In the genomic region with DNA sequence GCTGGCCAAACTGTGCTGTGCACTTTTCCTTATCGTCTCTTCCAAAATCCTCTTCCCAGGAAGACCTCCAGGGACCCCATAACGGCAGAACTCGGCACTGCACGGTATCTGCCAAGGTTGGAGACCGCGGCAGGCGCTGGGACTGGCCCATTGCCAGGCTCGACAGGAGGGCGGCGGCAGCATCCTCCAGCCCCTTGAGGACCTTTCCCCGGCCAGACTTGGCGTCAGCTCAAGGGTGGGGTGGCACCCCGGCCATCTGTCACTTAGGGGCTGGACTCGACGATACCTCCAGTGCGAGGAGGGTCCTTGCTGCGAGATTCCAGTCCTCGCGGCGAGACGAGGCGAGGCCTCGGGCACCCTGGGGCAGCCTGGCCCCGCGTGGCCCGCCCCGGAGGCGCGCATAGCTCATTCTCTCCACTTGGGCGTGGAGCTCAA, we compare ENCODE assay signal across 8 cellular contexts. TPM values are rescaled to one million over a fixed set of nuclear protein-coding genes. Genes with fewer than 3 reads are reported as not detected.
DNase-seq lines count a peak whose midpoint lies in the region; ATAC-seq and TF ChIP-seq lines count a peak whose summit lies in the region.

No MANE protein-coding gene starts in this region.

- H3K4me3 ChIP-seq in lung = peak overlapping the region; percentile 94

- WGBS in lung, 2 donors = 0% methylated on average over 30 of the region's 30 CpGs

- H3K4me1 ChIP-seq in lung (ENCODE audit: control insufficient read depth in 2 of 2, insufficient read depth in 2 of 2, low read length in 2 of 2) = peaks cover 5 to 16% of the 10 kb centered on the region in 2 donors

- no peaks in the 10 kb centered on the region for H3K27me3 ChIP-seq in lung (ENCODE audit: control insufficient read depth, insufficient read depth)

- peak; percentile 13 for ATAC-seq in lung (ENCODE audit: insufficient read depth, low FRiP score)
- no peak for ATAC-seq in HG03521 (IDR thresholded peaks at IDR 0.05; ENCODE audit: unreplicated experiment)

- H3K36me3 ChIP-seq in lung (ENCODE audit: control insufficient read depth in 2 of 2, insufficient read depth in 2 of 2, low read length in 2 of 2) = peaks cover 0 to 8% of the 10 kb centered on the region in 2 donors

- DNase-seq in NCI-H187 (lab: John Stamatoyannopoulos, UW) (peak; percentile 23 to 25), NCI-H187 treated with DMSO at 0.1 percent for 48 hours (lab: John Stamatoyannopoulos, UW) (no peak), LHCN-M2 (ENCODE audit: low read depth) (peak; percentile 37), lung (ENCODE audit: low spot score) (peak; percentile 60)
- peak; percentile 25 for DNase-seq in stimulated activated CD8-positive, alpha-beta memory T cell treated with anti-CD3 and anti-CD28 coated beads, Interleukin-15, amount 100 ng/mL, for 24 hours (ENCODE audit: low read depth)

- TF ChIP-seq CTCF in VCaP (conservative IDR thresholded peaks at IDR 0.05) = no peak
- no peak for TF ChIP-seq CTCF in lung (IDR thresholded peaks at IDR 0.05; ENCODE audit: control extremely low read depth, extremely low read depth)

- H3K9me3 ChIP-seq in lung (ENCODE audit: control insufficient read depth in 2 of 2, insufficient read depth in 1 of 2, low read length in 1 of 2) = no peaks in the 10 kb centered on the region

- H3K27ac ChIP-seq in VCaP (peak overlapping the region; percentile 81), cingulate gyrus (ENCODE audit: low read depth, low read length) (peak overlapping the region; percentile 72), lung (ENCODE audit: low read depth in 1 of 2, low read length in 1 of 2) (peak overlapping the region; percentile 89 to 95)

RNA-seq across cellular contexts. Expression of gene ACLY, which starts 0.8 kb away (rescaled TPM):
- 181 and 184 TPM in 2 replicates for total RNA-seq in LHCN-M2 (2014; rRNA removed)
- 132 TPM for polyA plus RNA-seq in LHCN-M2 (2012)
- 100 to 1,000 TPM in 1 of 2 donors, 10 to 100 TPM in 1; 75.5 to 158 TPM for total RNA-seq in lung
- 10 to 100 TPM; 27.5 to 82.6 TPM for polyA plus RNA-seq in lung

RNA-seq across cellular contexts. Expression of gene ODAD4, which starts 12.4 kb away (rescaled TPM):
- total RNA-seq in LHCN-M2 (2014; rRNA removed) (0.19 and 0.86 TPM in 2 replicates), lung (10 to 100 TPM; 12.5 to 16.7 TPM)
- polyA plus RNA-seq in LHCN-M2 (2012) = 1.4 TPM
- 1 to 10 TPM; 5.4 to 6.0 TPM for polyA plus RNA-seq in lung

RNA-seq across cellular contexts. Expression of gene CNP, which starts 48.6 kb away (rescaled TPM):
- 61.6 and 75.1 TPM in 2 replicates for total RNA-seq in LHCN-M2 (2014; rRNA removed)
- 77.0 TPM for polyA plus RNA-seq in LHCN-M2 (2012)
- total RNA-seq in lung = 10 to 100 TPM; 34.8 to 53.5 TPM
- polyA plus RNA-seq in lung = 10 to 100 TPM; 32.3 to 33.1 TPM

RNA-seq across cellular contexts. Expression of gene KLHL11, which starts 52.8 kb away (rescaled TPM):
- total RNA-seq in LHCN-M2 (2014; rRNA removed) (21.8 and 22.5 TPM in 2 replicates), lung (10 to 100 TPM; 12.2 to 27.7 TPM)
- 1.9 TPM for polyA plus RNA-seq in LHCN-M2 (2012)
- polyA plus RNA-seq in lung = 1 to 10 TPM in 1 of 2 donors, under 1 TPM in 1; 0.63 to 1.4 TPM
